12 cellular contexts compared by ENCODE assay signal in the genomic region with DNA sequence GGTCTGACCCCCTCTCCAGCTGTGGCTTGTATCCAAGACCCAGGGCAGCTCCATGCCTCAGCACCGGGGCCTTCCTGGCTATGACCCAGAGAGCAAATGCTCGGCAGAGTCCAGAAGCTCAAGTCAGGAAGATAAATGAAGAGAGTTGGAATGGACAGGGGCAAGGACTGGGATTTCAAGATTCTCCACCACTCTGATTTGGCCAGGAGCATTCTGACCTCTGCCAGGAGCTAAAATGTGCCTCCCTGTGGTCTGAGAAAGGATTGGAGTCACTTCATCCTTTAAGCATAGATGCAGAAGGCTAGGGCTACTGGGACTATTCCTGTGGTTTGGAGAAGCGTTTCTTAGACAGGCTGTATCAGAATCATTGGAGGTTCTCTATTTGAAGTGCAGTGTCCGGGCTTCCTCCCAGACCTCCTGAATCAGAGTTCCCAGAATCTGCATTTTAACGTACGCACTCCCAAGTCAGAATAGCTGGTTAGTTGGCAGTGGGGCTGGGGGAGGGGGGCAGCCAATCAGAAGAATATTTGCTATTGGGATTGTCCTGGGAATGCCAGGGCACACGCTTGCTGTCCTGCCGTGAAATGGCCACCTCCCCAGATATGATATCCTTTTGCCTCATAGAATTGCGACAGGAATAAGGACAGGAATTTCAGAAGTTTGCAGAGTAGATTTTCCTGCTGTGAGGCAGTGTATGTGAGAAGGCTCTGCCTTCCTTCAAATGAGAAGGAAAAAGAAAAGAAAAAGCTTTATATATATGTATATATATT. TPM values are rescaled to one million over a fixed set of nuclear protein-coding genes. Genes with fewer than 3 reads are reported as not detected.
DNase-seq lines count a peak whose midpoint lies in the region; ATAC-seq, FAIRE-seq and TF ChIP-seq lines count a peak whose summit lies in the region.
"Had no signal": no experiment of that assay in that cellular context is flagged by ENCODE, and none has a peak within 500 bp of the region (broad histone marks: within the 10 kb centered on the region; RNA-seq: fewer than 3 reads in every experiment).

No MANE protein-coding gene starts in this region.

- FAIRE-seq in bronchial epithelial cell (lab: Jason Lieb, UNC): no peak

- peak; percentile 16 for TF ChIP-seq CTCF in bronchial epithelial cell (IDR thresholded peaks at IDR 0.05; ENCODE audit: insufficient read depth, low read length, severe bottlenecking)
- TF ChIP-seq CTCF in CD4-positive, alpha-beta T cell (IDR thresholded peaks at IDR 0.05): no peak

- H3K36me3 Mint-ChIP-seq in CD4-positive, alpha-beta T cell (ENCODE audit: low read depth): no peaks in the 10 kb centered on the region

- CTCF ChIA-PET in CD4-positive, alpha-beta T cell (lab: Charles Lee): no interaction called here

- peaks cover 72% of the 10 kb centered on the region for H3K79me2 ChIP-seq in ACC112 (ENCODE audit: control insufficient read depth, insufficient read depth, low read length, unreplicated experiment)

- no peak overlapping the region for H3K9ac ChIP-seq in muscle layer of colon (ENCODE audit: low read length)
- H3K9ac ChIP-seq: BLaER1 treated with 17β-estradiol and CSF1 and Interleukin-3, amounts not matched to agents 10 nM and 100 nM; KMS-11 had no signal

- DNase-seq in HT1080 (ENCODE audit: low read depth) (peak; percentile 48), bronchial epithelial cell (ENCODE audit: low read depth) (no peak), NCI-H748 (lab: John Stamatoyannopoulos, UW; ENCODE audit: unreplicated experiment) (no peak), HPDE6-E6E7 (ENCODE audit: extremely low spot score) (no peak)
- DNase-seq in CD4-positive, alpha-beta T cell: no peak
- no peak for DNase-seq in activated effector memory CD4-positive, alpha-beta T cell treated with Interleukin-2 at 50 U/mL for 16 hours
- DNase-seq: activated CD4-positive, alpha-beta T cell treated with anti-CD3 and anti-CD28 coated beads for 1 hour; effector memory CD4-positive, alpha-beta T cell had no signal

- H3K9me3 ChIP-seq in muscle layer of colon (ENCODE audit: low read length): no peaks in the 10 kb centered on the region
- no peaks in the 10 kb centered on the region for H3K9me3 ChIP-seq in CD4-positive, alpha-beta T cell (ENCODE audit: control insufficient read depth, low read length)
- H3K9me3 ChIP-seq: BLaER1 treated with 17β-estradiol and CSF1 and Interleukin-3, amounts not matched to agents 10 nM and 100 nM had no signal

- no peaks in the 10 kb centered on the region for H3K4me1 Mint-ChIP-seq in CD4-positive, alpha-beta T cell (ENCODE audit: low read depth)

- H3K27me3 ChIP-seq in ACC112 (ENCODE audit: insufficient read depth, low read length) (no peaks in the 10 kb centered on the region), bronchial epithelial cell (ENCODE audit: control insufficient read depth, insufficient read depth, low read length) (no peaks in the 10 kb centered on the region), muscle layer of colon (ENCODE audit: control insufficient read depth in 1 of 2, insufficient read depth in 2 of 2, low read length in 2 of 2) (no peaks in the 10 kb centered on the region)
- H3K27me3 ChIP-seq in CD4-positive, alpha-beta T cell (ENCODE audit: control insufficient read depth, insufficient read depth, low read length): no peaks in the 10 kb centered on the region
- H3K27me3 ChIP-seq: BLaER1 treated with 17β-estradiol and CSF1 and Interleukin-3, amounts not matched to agents 10 nM and 100 nM had no signal

- H2AFZ ChIP-seq in ACC112 (ENCODE audit: low read length, unreplicated experiment): no peak overlapping the region

- H3K9me3 Mint-ChIP-seq in CD4-positive, alpha-beta T cell: no peaks in the 10 kb centered on the region

- ATAC-seq in CD4-positive, alpha-beta T cell (ENCODE audit: poor library complexity): no peak

- H3K4me3 ChIP-seq in ACC112 (ENCODE audit: low read depth, low read length) (peak overlapping the region; percentile 47; the same call in 1 of the 2 replicates), bronchial epithelial cell (ENCODE audit: low read depth, low read length) (no peak overlapping the region), muscle layer of colon (ENCODE audit: low read depth in 1 of 2, low read length in 2 of 2) (no peak overlapping the region)
- H3K4me3 ChIP-seq: BLaER1 treated with 17β-estradiol and CSF1 and Interleukin-3, amounts not matched to agents 10 nM and 100 nM had no signal

- H3K36me3 ChIP-seq in ACC112 (ENCODE audit: insufficient read depth, low read length): peaks cover 8% of the 10 kb centered on the region; the same call in 1 of the 2 replicates
- no peaks in the 10 kb centered on the region for H3K36me3 ChIP-seq in bronchial epithelial cell (ENCODE audit: control insufficient read depth, insufficient read depth, low read length)
- no peaks in the 10 kb centered on the region for H3K36me3 ChIP-seq in muscle layer of colon (ENCODE audit: insufficient read depth, low read length)

- peaks cover 9% of the 10 kb centered on the region for H3K27me3 Mint-ChIP-seq in CD4-positive, alpha-beta T cell

- intact Hi-C loops in CD4-positive, alpha-beta T cell (cut with DNase I, micrococcal nuclease): no loop called here

- H3K4me1 ChIP-seq in ACC112 (ENCODE audit: control insufficient read depth, insufficient read depth, low read length, unreplicated experiment) (peaks cover 56% of the 10 kb centered on the region), muscle layer of colon (ENCODE audit: insufficient read depth, low read length) (peaks cover 36% of the 10 kb centered on the region)

- POLR2A ChIA-PET in CD4-positive, alpha-beta T cell (lab: Charles Lee): no interaction called here

- no peak overlapping the region for H3K27ac Mint-ChIP-seq in CD4-positive, alpha-beta T cell

- H3K4me3 Mint-ChIP-seq in CD4-positive, alpha-beta T cell: no peak overlapping the region

- H3K27ac ChIP-seq in ACC112 (ENCODE audit: low read depth, low read length) (peak overlapping the region; percentile 90), muscle layer of colon (ENCODE audit: low read depth, low read length) (peak overlapping the region; percentile 78)
- H3K27ac ChIP-seq in CD4-positive, alpha-beta T cell (ENCODE audit: low read depth, low read length): no peak overlapping the region
- H3K27ac ChIP-seq: BLaER1 treated with 17β-estradiol and CSF1 and Interleukin-3, amounts not matched to agents 10 nM and 100 nM; KMS-11 had no signal

RNA-seq across cellular contexts. Expression of gene HRH1, which starts 57.4 kb away (rescaled TPM):
- 16.1 and 16.7 TPM in 2 replicates for total RNA-seq in HT1080 (2014; rRNA removed; shearing (Covaris generic))
- polyA plus RNA-seq in HT1080 (2015; cell fraction: cytosol; rRNA removed): 11.4 and 12.4 TPM in 2 replicates
- 16.2 and 22.3 TPM in 2 replicates for polyA plus RNA-seq in HT1080 (2015; cell fraction: nucleus; rRNA removed)
- 2.6 and 3.7 TPM in 2 replicates for total RNA-seq in bronchial epithelial cell
- not detected for total RNA-seq in CD4-positive, alpha-beta T cell
